ENCODE assay signal across 23 cellular contexts in the genomic region with DNA sequence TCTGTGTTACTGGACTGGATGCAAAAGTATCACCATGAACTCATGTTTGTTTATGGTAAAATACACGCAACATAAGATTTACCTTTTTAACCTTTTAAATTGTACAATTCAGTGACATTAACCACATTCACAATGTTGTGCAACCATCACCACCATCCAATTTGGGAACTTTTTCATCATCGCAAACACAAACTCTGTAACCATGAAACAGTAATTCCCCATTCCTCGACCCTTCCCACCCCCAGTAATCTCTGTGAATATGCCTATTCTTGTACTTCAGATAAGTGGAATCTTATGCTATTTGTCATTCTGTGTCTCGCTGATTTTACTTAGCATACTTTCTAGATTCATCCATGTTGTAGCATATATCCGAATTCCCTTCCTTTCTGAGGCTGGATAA.
"Had no signal": no experiment of that assay in that cellular context is flagged by ENCODE, and none has a peak within 500 bp of the region (broad histone marks: within the 10 kb centered on the region; RNA-seq: fewer than 3 reads in every experiment).

No MANE protein-coding gene starts in this region.

- H3K27ac ChIP-seq: coronary artery, dorsolateral prefrontal cortex, epithelial cell of prostate, esophagus squamous epithelium, gastrocnemius medialis, lower lobe of right lung had no signal

- H3K9me3 ChIP-seq: esophagus squamous epithelium, gastrocnemius medialis, heart right ventricle, lower lobe of right lung, mucosa of descending colon had no signal

- H3K4me3 ChIP-seq: coronary artery, dorsolateral prefrontal cortex, esophagus squamous epithelium, gastrocnemius medialis, heart right ventricle, lower lobe of right lung, mucosa of descending colon had no signal

- ATAC-seq: esophagus mucosa, gastrocnemius medialis, heart right ventricle, left ventricle myocardium superior, lower lobe of right lung, mucosa of descending colon had no signal

- H3K27me3 ChIP-seq: dorsolateral prefrontal cortex, esophagus squamous epithelium, gastrocnemius medialis, heart right ventricle had no signal

- DNase-seq: dermis blood vessel endothelial cell; dorsolateral prefrontal cortex; effector CD4-positive, alpha-beta T cell; effector memory CD4-positive, alpha-beta T cell; erythroblast; esophagus squamous epithelium; foreskin fibroblast; foreskin melanocyte; gastrocnemius medialis; glutamatergic neuron; heart right ventricle; hippocampal formation; islet precursor cell; kidney; kidney glomerular epithelial cell; left ventricle myocardium superior; lower lobe of right lung; mesenchymal stem cell; mucosa of descending colon; naive B cell had no signal

- H3K36me3 ChIP-seq: esophagus squamous epithelium, gastrocnemius medialis, heart right ventricle, lower lobe of right lung had no signal
